ENCODE assay signal across 11 cellular contexts in the genomic region with DNA sequence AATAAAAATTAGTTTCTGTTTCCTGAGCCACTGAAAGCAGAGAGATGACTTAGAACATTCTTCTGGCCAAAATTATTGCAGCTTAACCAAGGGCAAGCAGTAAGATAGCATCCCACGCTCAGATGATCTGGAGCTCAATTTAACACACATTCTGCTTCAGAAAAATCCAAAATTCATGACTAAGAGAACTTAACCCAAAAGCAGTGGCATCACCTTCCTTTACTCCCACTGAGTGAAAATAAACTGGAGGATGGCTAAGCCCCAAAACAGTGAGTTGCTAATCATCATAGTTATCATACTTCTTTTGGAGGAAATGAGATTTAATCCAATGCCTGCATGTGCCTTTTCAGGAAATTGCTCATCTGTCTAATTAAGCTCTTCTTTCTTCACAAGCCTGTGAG.
DNase-seq lines count a peak whose midpoint lies in the region; ATAC-seq and TF ChIP-seq lines count a peak whose summit lies in the region.
"Had no signal": no experiment of that assay in that cellular context is flagged by ENCODE, and none has a peak within 500 bp of the region (broad histone marks: within the 10 kb centered on the region; RNA-seq: fewer than 3 reads in every experiment).

No MANE protein-coding gene starts in this region.

- no peak overlapping the region for H2AK5ac ChIP-seq in mesendoderm (ENCODE audit: low read length)

- H3K23ac ChIP-seq in mesendoderm (ENCODE audit: low read length) = no peak overlapping the region

- H4K5ac ChIP-seq in mesendoderm (ENCODE audit: low read length) = no peak overlapping the region

- no peak overlapping the region for H2BK120ac ChIP-seq in mesendoderm (ENCODE audit: low read depth, low read length)

- peak overlapping the region; percentile 27 for H2BK15ac ChIP-seq in mesendoderm (replicated peaks; ENCODE audit: low read depth)

- ATAC-seq in HG02678 (IDR thresholded peaks at IDR 0.05; ENCODE audit: unreplicated experiment) (no peak), HG03521 (IDR thresholded peaks at IDR 0.05; ENCODE audit: unreplicated experiment) (no peak), HG03025 (IDR thresholded peaks at IDR 0.05; ENCODE audit: low FRiP score, unreplicated experiment) (no peak)
- ATAC-seq: stimulated activated memory B cell treated with anti-CD40 and anti-IgM and Interleukin-4, amounts not matched to agents 10 μg/mL and 1 μg/mL and 100 μg/mL, for 72 hours had no signal

- peak overlapping the region in 1 of 10 experiments; percentile 15; a peak in 1 of 20 replicates for H3K4me3 ChIP-seq in BLaER1 treated with 17β-estradiol and CSF1 and Interleukin-3, amounts not matched to agents 10 nM and 100 nM
- no peak overlapping the region for H3K4me3 ChIP-seq in mesendoderm (ENCODE audit: low read length)

- H3K9me3 ChIP-seq in BLaER1 treated with 17β-estradiol and CSF1 and Interleukin-3, amounts not matched to agents 10 nM and 100 nM (replicated peaks in 1 of 11) = peaks cover 0 to 14% (median 0%) of the 10 kb centered on the region in 11 experiments; a peak in 5 of 22 replicates

- H3K27ac ChIP-seq in BLaER1 treated with 17β-estradiol and CSF1 and Interleukin-3, amounts not matched to agents 10 nM and 100 nM = peak overlapping the region; percentile 22 to 100 (median 98); a peak in 20 of 22 replicates
- no peak overlapping the region for H3K27ac ChIP-seq in mesendoderm (ENCODE audit: low read depth, low read length)

- peak overlapping the region in 10 of 11 experiments; percentile 19 to 90 (median 78); a peak in 18 of 22 replicates for H3K9ac ChIP-seq in BLaER1 treated with 17β-estradiol and CSF1 and Interleukin-3, amounts not matched to agents 10 nM and 100 nM
- no peak overlapping the region for H3K9ac ChIP-seq in mesendoderm (ENCODE audit: low read length)

- no peak overlapping the region for H4K8ac ChIP-seq in mesendoderm (ENCODE audit: low read depth, low read length)

- peaks cover 21% of the 10 kb centered on the region for H3K4me1 Mint-ChIP-seq in activated naive CD8-positive, alpha-beta T cell treated with anti-CD3 and anti-CD28 coated beads for 36 hours

- H3K27me3 Mint-ChIP-seq in activated naive CD8-positive, alpha-beta T cell treated with anti-CD3 and anti-CD28 coated beads for 36 hours = peaks cover 7% of the 10 kb centered on the region
- H3K27me3 Mint-ChIP-seq: stimulated activated memory B cell treated with anti-CD40 and anti-IgM and Interleukin-4, amounts not matched to agents 10 μg/mL and 1 μg/mL and 100 μg/mL, for 72 hours had no signal

- no peaks in the 10 kb centered on the region for H3K79me1 ChIP-seq in mesendoderm (ENCODE audit: low read length)

- TF ChIP-seq CTCF in GM20000 (IDR thresholded peaks at IDR 0.05; ENCODE audit: extremely low read depth, missing control alignments) = no peak

- peaks cover 6 to 86% (median 76%) of the 10 kb centered on the region in 10 experiments; a peak in 18 of 20 replicates for H3K4me1 ChIP-seq in BLaER1 treated with 17β-estradiol and CSF1 and Interleukin-3, amounts not matched to agents 10 nM and 100 nM
- H3K4me1 ChIP-seq in mesendoderm (ENCODE audit: control insufficient read depth, low read depth, low read length) = no peaks in the 10 kb centered on the region

- no peak overlapping the region for H3K4me3 Mint-ChIP-seq in activated naive CD8-positive, alpha-beta T cell treated with anti-CD3 and anti-CD28 coated beads for 36 hours
- H3K4me3 Mint-ChIP-seq: stimulated activated memory B cell treated with anti-CD40 and anti-IgM and Interleukin-4, amounts not matched to agents 10 μg/mL and 1 μg/mL and 100 μg/mL, for 72 hours had no signal

- H3K36me3 ChIP-seq in BLaER1 treated with 17β-estradiol and CSF1 and Interleukin-3, amounts not matched to agents 10 nM and 100 nM = no peaks in the 10 kb centered on the region
- no peaks in the 10 kb centered on the region for H3K36me3 ChIP-seq in mesendoderm (ENCODE audit: control insufficient read depth, insufficient read depth, low read length)

- no peaks in the 10 kb centered on the region for H4K20me1 ChIP-seq in BLaER1 treated with 17β-estradiol and CSF1 and Interleukin-3, amounts not matched to agents 10 nM and 100 nM

- no CpG with 5 or more reads among the region's 1 CpG for WGBS in mesendoderm (ENCODE audit: extremely low coverage, insufficient coverage, low lambda C conversion rate)

- H3K27me3 ChIP-seq in BLaER1 treated with 17β-estradiol and CSF1 and Interleukin-3, amounts not matched to agents 10 nM and 100 nM = no peaks in the 10 kb centered on the region
- H3K27me3 ChIP-seq in mesendoderm (ENCODE audit: insufficient read depth, low read length, poor library complexity) = no peaks in the 10 kb centered on the region

- H2BK5ac ChIP-seq in mesendoderm (ENCODE audit: low read length) = no peak overlapping the region

- H3K18ac ChIP-seq in mesendoderm (ENCODE audit: low read length) = peak overlapping the region; percentile 60

- peak; percentile 68 for DNase-seq in HS-5 (ENCODE audit: low read depth)
- no peak for DNase-seq in activated naive CD8-positive, alpha-beta T cell treated with anti-CD3 and anti-CD28 coated beads for 36 hours
- DNase-seq in mesendoderm = no peak
- DNase-seq in GM20000 (ENCODE audit: low spot score) = no peak
- DNase-seq: head of caudate nucleus, NCI-H1930 had no signal

- no peaks in the 10 kb centered on the region for H3K9me3 Mint-ChIP-seq in activated naive CD8-positive, alpha-beta T cell treated with anti-CD3 and anti-CD28 coated beads for 36 hours
- H3K9me3 Mint-ChIP-seq: stimulated activated memory B cell treated with anti-CD40 and anti-IgM and Interleukin-4, amounts not matched to agents 10 μg/mL and 1 μg/mL and 100 μg/mL, for 72 hours had no signal

- H3K4me2 ChIP-seq in BLaER1 treated with 17β-estradiol and CSF1 and Interleukin-3, amounts not matched to agents 10 nM and 100 nM = peak overlapping the region in 10 of 11 experiments; percentile 20 to 88 (median 76); a peak in 20 of 22 replicates
- H3K4me2 ChIP-seq in mesendoderm (ENCODE audit: low read length) = no peak overlapping the region

- H3K4ac ChIP-seq in mesendoderm (ENCODE audit: low read depth, low read length) = no peak overlapping the region

- H3K27ac Mint-ChIP-seq in activated naive CD8-positive, alpha-beta T cell treated with anti-CD3 and anti-CD28 coated beads for 36 hours = peak overlapping the region; percentile 36
- H3K27ac Mint-ChIP-seq: stimulated activated memory B cell treated with anti-CD40 and anti-IgM and Interleukin-4, amounts not matched to agents 10 μg/mL and 1 μg/mL and 100 μg/mL, for 72 hours had no signal

- H3K36me3 Mint-ChIP-seq in activated naive CD8-positive, alpha-beta T cell treated with anti-CD3 and anti-CD28 coated beads for 36 hours = no peaks in the 10 kb centered on the region
- H3K36me3 Mint-ChIP-seq: stimulated activated memory B cell treated with anti-CD40 and anti-IgM and Interleukin-4, amounts not matched to agents 10 μg/mL and 1 μg/mL and 100 μg/mL, for 72 hours had no signal

- H3K56ac ChIP-seq in mesendoderm (ENCODE audit: low read length) = no peak overlapping the region

- H3K79me2 ChIP-seq in mesendoderm (ENCODE audit: control insufficient read depth, insufficient read depth, low read length) = no peaks in the 10 kb centered on the region
